In the genomic region with DNA sequence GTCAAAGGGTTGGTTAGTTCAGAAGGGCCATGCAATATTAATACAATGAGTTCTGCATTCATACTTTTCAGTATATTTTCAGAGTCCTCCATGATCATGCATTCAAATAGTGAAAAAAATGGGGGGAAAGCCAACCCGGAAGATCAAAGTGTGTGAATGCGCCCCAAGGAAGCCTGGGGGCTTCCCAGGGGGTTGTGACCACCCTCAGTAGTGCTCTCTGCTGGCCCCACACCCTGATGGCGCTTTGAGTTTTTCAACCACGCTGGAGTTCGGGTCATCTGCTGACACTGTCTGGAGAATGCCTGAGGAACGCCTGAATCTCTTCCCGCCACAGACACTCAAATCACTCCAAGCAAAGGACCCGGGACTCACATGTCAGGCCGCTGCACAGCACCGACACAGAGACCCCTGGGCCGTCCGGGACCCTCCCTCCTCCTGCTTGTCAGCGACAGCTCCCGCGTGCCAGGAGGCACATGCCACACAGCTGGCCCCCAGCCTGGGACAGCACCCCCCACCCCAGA, we compare ENCODE assay signal across 1 cellular context.
A peak's percentile ranks its signal among the peaks of the same experiment; 100 is the strongest.
TF ChIP-seq lines count a peak whose summit lies in the region.

No MANE protein-coding gene starts in this region.

TF ChIP-seq in HepG2, 621 proteins besides CTCF, POLR2A, EP300 and RAD21 (continued from another document):
- no peak for TF ChIP-seq ZFP91 (CRISPR knock-in tag; IDR thresholded peaks at IDR 0.05; ENCODE audit: borderline replicate concordance)
- 0 out of 2 replicates have a peak, but pooled peaks have one; percentile 27 for TF ChIP-seq ZNF317 (CRISPR knock-in tag; IDR thresholded peaks at IDR 0.05)
- TF ChIP-seq ZBTB10 (CRISPR knock-in tag; IDR thresholded peaks at IDR 0.05; ENCODE audit: borderline replicate concordance), result 0 out of 2 replicates have a peak, but pooled peaks have one; percentile 19
- TF ChIP-seq SNAI1 (CRISPR knock-in tag; IDR thresholded peaks at IDR 0.05; ENCODE audit: borderline replicate concordance), result 0 out of 2 replicates have a peak, but pooled peaks have one; percentile 39
- TF ChIP-seq TOE1 (CRISPR knock-in tag; IDR thresholded peaks at IDR 0.05), result no peak
- peak; percentile 2; the same call in 1 of the 2 replicates for TF ChIP-seq NFKB2 (CRISPR knock-in tag; IDR thresholded peaks at IDR 0.05; ENCODE audit: borderline replicate concordance)
- TF ChIP-seq ZZZ3 (CRISPR knock-in tag; IDR thresholded peaks at IDR 0.05; ENCODE audit: borderline replicate concordance), result no peak
- TF ChIP-seq TEAD3 (CRISPR knock-in tag; optimal IDR thresholded peaks at IDR 0.05; ENCODE audit: borderline replicate concordance), result peak; percentile 25
- TF ChIP-seq, protein P1, sequence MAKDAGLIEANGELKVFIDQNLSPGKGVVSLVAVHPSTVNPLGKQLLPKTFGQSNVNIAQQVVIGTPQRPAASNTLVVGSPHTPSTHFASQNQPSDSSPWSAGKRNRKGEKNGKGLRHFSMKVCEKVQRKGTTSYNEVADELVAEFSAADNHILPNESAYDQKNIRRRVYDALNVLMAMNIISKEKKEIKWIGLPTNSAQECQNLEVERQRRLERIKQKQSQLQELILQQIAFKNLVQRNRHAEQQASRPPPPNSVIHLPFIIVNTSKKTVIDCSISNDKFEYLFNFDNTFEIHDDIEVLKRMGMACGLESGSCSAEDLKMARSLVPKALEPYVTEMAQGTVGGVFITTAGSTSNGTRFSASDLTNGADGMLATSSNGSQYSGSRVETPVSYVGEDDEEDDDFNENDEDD (CRISPR knock-in tag; IDR thresholded peaks at IDR 0.05; ENCODE audit: borderline replicate concordance), result peak; percentile 10; the same call in 1 of the 2 replicates
